Comparison of ENCODE assay signal across 10 cellular contexts in the genomic region with DNA sequence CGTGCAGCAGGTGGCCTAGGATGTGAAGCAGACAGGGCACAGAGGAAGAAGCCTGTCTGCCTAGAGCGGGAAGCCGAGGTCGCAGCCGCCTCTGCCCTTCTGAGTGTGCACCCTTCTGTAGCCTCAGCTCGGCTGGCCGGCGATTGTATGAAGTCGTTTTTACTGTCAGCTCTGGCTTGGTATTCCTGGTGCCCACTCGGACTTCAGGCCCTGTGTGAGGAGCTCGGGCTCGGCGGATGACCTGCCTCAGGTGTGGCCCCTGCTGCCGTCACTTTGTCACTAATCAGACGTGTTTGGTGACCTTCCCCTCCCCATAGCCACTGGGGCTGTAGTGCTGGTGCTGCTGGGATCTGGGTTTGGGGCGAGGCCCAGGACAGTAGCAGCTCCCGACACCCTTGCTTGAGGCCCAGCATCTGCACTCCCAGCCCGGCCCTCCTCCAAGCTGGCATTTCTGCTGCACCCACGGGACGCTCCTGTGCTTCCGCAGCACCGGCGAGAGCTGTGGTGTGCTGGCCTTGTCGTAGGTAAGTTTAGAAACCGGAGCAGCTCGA. TPM values are rescaled to one million over a fixed set of nuclear protein-coding genes. Genes with fewer than 3 reads are reported as not detected.
DNase-seq lines count a peak whose midpoint lies in the region; ATAC-seq, FAIRE-seq and TF ChIP-seq lines count a peak whose summit lies in the region.
"Had no signal": no experiment of that assay in that cellular context is flagged by ENCODE, and none has a peak within 500 bp of the region (broad histone marks: within the 10 kb centered on the region; RNA-seq: fewer than 3 reads in every experiment).

No MANE protein-coding gene starts in this region.

- H3K9me1 ChIP-seq in K562 (ENCODE audit: control insufficient read depth, insufficient read depth, low read length): no peaks in the 10 kb centered on the region

- ATAC-seq in K562 (no peak), sciatic nerve (peak; percentile 26), omental fat pad (ENCODE audit: low FRiP score) (no peak)

- H3K27me3 ChIP-seq in ACC112 (ENCODE audit: insufficient read depth, low read length) (no peaks in the 10 kb centered on the region), K562 (ENCODE audit: control insufficient read depth in 2 of 2, insufficient read depth in 2 of 2, low read length in 2 of 2) (no peaks in the 10 kb centered on the region), left ventricle myocardium inferior (ENCODE audit: low read depth) (no peaks in the 10 kb centered on the region)

- H3K27ac ChIP-seq in ACC112 (ENCODE audit: low read depth, low read length): peak overlapping the region; percentile 65
- H3K27ac ChIP-seq in K562 (ENCODE audit: extremely low read depth, low read depth, low read length): no peak overlapping the region
- peak overlapping the region; percentile 89 for H3K27ac ChIP-seq in left ventricle myocardium inferior (replicated peaks)

- H2AFZ ChIP-seq in ACC112 (ENCODE audit: low read length, unreplicated experiment) (no peak overlapping the region), K562 (ENCODE audit: low read depth, low read length) (no peak overlapping the region)

- no peak overlapping the region for H3K4me2 ChIP-seq in K562 (ENCODE audit: insufficient read depth, low read length)

- 94% methylated on average over 21 of the region's 26 CpGs for WGBS in K562 (ENCODE audit: insufficient coverage, low coverage, missing lambda C conversion rate)

- BruUV-seq in K562 (replicated peaks; lab: Mats Ljungman, UMichigan): no TSS peak

- peaks cover 21% of the 10 kb centered on the region for H4K20me1 ChIP-seq in K562 (replicated peaks; ENCODE audit: control insufficient read depth, insufficient read depth, low read length)

- DNase-seq in K562 (ENCODE audit: extremely low read depth in 1 of 4, low spot score in 3 of 4) (no peak), left ventricle myocardium inferior (peak; percentile 35), sciatic nerve (ENCODE audit: low spot score) (no peak), omental fat pad (ENCODE audit: low spot score) (no peak), ureter (ENCODE audit: low spot score) (no peak), GM19240 (ENCODE audit: insufficient read length, low spot score) (no peak), NCI-H1694 treated with DMSO at 0.1 percent for 48 hours (lab: John Stamatoyannopoulos, UW) (no peak)
- DNase-seq: activated CD4-positive, alpha-beta T cell treated with anti-CD3 and anti-CD28 coated beads, Interleukin-2, amount 10 ng/mL, durations not matched to agents 7 days and 5 days had no signal

- in situ Hi-C loops in K562 (cut with MboI): loop anchor here (10.0 to 25.0 kb wide), 2 partner anchors 487 to 879 kb away; no protein-coding TSS in a partner anchor

- no peak for FAIRE-seq in K562 (lab: Jason Lieb, UNC)

- no peak for TF ChIP-seq EP300 in K562 (IDR thresholded peaks at IDR 0.05; ENCODE audit: low read length)

- TF ChIP-seq POLR2A in K562 (conservative IDR thresholded peaks at IDR 0.05): no peak

- intact Hi-C loops in K562 (cut with micrococcal nuclease) (no loop called here), left ventricle myocardium inferior (cut with micrococcal nuclease) (no loop called here), sciatic nerve (cut with DNase I) (no loop called here)

- H3K36me3 ChIP-seq in ACC112 (ENCODE audit: insufficient read depth, low read length) (no peaks in the 10 kb centered on the region), K562 (ENCODE audit: control insufficient read depth, insufficient read depth, low read length) (peaks cover 95% of the 10 kb centered on the region), left ventricle myocardium inferior (peaks cover 14% of the 10 kb centered on the region)

- H3K9me3 ChIP-seq in K562 (replicated peaks; ENCODE audit: control insufficient read depth, insufficient read depth, low read depth, low read length) (no peaks in the 10 kb centered on the region), left ventricle myocardium inferior (replicated peaks) (no peaks in the 10 kb centered on the region)

- H3K9ac ChIP-seq in K562 (ENCODE audit: insufficient read depth in 1 of 2, low read depth in 2 of 2, low read length in 2 of 2): no peak overlapping the region; a peak in 1 of 4 replicates

- H3K4me1 ChIP-seq in ACC112 (ENCODE audit: control insufficient read depth, insufficient read depth, low read length, unreplicated experiment) (peaks cover 34% of the 10 kb centered on the region), K562 (replicated peaks in 1 of 2; ENCODE audit: control insufficient read depth in 2 of 2, insufficient read depth in 2 of 2, low read length in 2 of 2) (peaks cover 0 to 35% of the 10 kb centered on the region in 2 experiments; a peak in 1 of 5 replicates), left ventricle myocardium inferior (peaks cover 98% of the 10 kb centered on the region)

- TF ChIP-seq CTCF in K562 (IDR thresholded peaks at IDR 0.05 in 2 of 3, conservative IDR thresholded peaks at IDR 0.05 in 1 of 3; ENCODE audit: insufficient read depth in 2 of 3, low read depth in 1 of 3, low read length in 3 of 3) (no peak), left ventricle myocardium inferior (IDR thresholded peaks at IDR 0.05; ENCODE audit: borderline replicate concordance) (no peak), omental fat pad (IDR thresholded peaks at IDR 0.05) (no peak)

- CTCF ChIA-PET in K562 (lab: Yijun Ruan, JAX; ENCODE audit: low intra/inter-chr PET ratio): no interaction called here

- H3K4me3 ChIP-seq in ACC112 (ENCODE audit: low read depth, low read length) (no peak overlapping the region), K562 (no peak overlapping the region), left ventricle myocardium inferior (peak overlapping the region; percentile 43)

- POLR2A ChIA-PET in K562 (lab: Yijun Ruan, JAX): interaction anchor here (0.6 to 1.3 kb wide), 3 partner anchors 10 to 49 kb away, joined by 3 read pairs; no protein-coding TSS in a partner anchor

- peaks cover 11% of the 10 kb centered on the region for H3K79me2 ChIP-seq in ACC112 (ENCODE audit: control insufficient read depth, insufficient read depth, low read length, unreplicated experiment)
- H3K79me2 ChIP-seq in K562 (ENCODE audit: control insufficient read depth, insufficient read depth, low read length): peaks cover 55% of the 10 kb centered on the region

- no peak for TF ChIP-seq RAD21 in K562 (CRISPR knock-in tag; conservative IDR thresholded peaks at IDR 0.05 in 1 of 2, IDR thresholded peaks at IDR 0.05 in 1 of 2)

TF ChIP-seq in K562, 482 proteins besides CTCF, POLR2A, EP300 and RAD21:
- 0 out of 2 replicates have a peak, but pooled peaks have one; percentile 40 for TF ChIP-seq ZC3H4 (CRISPR knock-in tag; IDR thresholded peaks at IDR 0.05; ENCODE audit: borderline replicate concordance)
- no peak for TF ChIP-seq GTF2A2 (tag; IDR thresholded peaks at IDR 0.05)
- peak; percentile 53; the same call in 1 of the 2 replicates for TF ChIP-seq POLR2G (IDR thresholded peaks at IDR 0.05; ENCODE audit: low read depth, low read length)
TF ChIP-seq in K562: peak in this region for 2.

RNA-seq across cellular contexts. Expression of a gene that starts 18.1 kb away (rescaled TPM):
- 18.9 and 29.0 TPM in 2 replicates for total RNA-seq in K562 (2011; cell fraction: chromatin; rRNA removed; ENCODE audit: low replicate concordance)
- total RNA-seq in K562 (2011; cell fraction: nucleolus; rRNA removed): 22.8 and 25.7 TPM in 2 replicates
- total RNA-seq in K562 (2011; cell fraction: nucleoplasm; rRNA removed): 14.8 and 16.0 TPM in 2 replicates
- total RNA-seq in K562 (2014; rRNA removed) (65.2 and 66.8 TPM in 2 replicates), K562 (2014; rRNA removed; fragmentation: Illumina TruSeq; extraction: Trizol) (11.2 and 14.8 TPM in 2 replicates), K562 (2015; rRNA removed; fragmentation: Illumina TruSeq; extraction: Trizol) (18.5 and 20.3 TPM in 2 replicates), K562 (2021) (71.2 and 75.5 TPM in 2 replicates), left ventricle myocardium inferior (70.7 TPM), sciatic nerve (17.1 TPM), omental fat pad (10 to 100 TPM; 11.9 to 26.2 (median 16.1) TPM), ureter (32.4 TPM)
- polyA plus RNA-seq in K562 (2011; rRNA removed) (13.5 and 16.5 TPM in 2 replicates), K562 (2014; fragmentation: Illumina TruSeq; extraction: Trizol) (8.2 and 18.9 TPM in 2 replicates), K562 (2014; fragmentation: Nextera tagmentation; extraction: Ambion mirVana) (1 to 10 TPM; 1.2 to 1.8 TPM), K562 (2014; rRNA removed) (54.4 and 60.2 TPM in 2 replicates)
- 14.3 and 38.6 TPM in 2 replicates for polyA plus RNA-seq in K562 (2011; cell fraction: cytosol; rRNA removed)
- 10.2 and 19.3 TPM in 2 replicates for polyA plus RNA-seq in K562 (2011; cell fraction: nucleus; rRNA removed)
- 34.2 and 36.9 TPM in 2 replicates for polyA plus RNA-seq in K562 (2012)
- 16.0 and 22.8 TPM in 2 replicates for polyA minus RNA-seq in K562 (2011; rRNA and poly(A)+ RNA removed)
- polyA minus RNA-seq in K562 (2011; cell fraction: cytosol; rRNA and poly(A)+ RNA removed): 25.3 and 31.3 TPM in 2 replicates
- polyA minus RNA-seq in K562 (2011; cell fraction: nucleus; rRNA and poly(A)+ RNA removed): 3.8 and 5.3 TPM in 2 replicates

RNA-seq across cellular contexts. Expression of a gene that starts 37.3 kb away (rescaled TPM):
- total RNA-seq in K562 (2011; cell fraction: chromatin; rRNA removed; ENCODE audit: low replicate concordance): 0.69 and 1.4 TPM in 2 replicates
- total RNA-seq in K562 (2011; cell fraction: nucleolus; rRNA removed): 1.0 and 1.3 TPM in 2 replicates
- 0.23 and 0.29 TPM in 2 replicates for total RNA-seq in K562 (2011; cell fraction: nucleoplasm; rRNA removed)
- total RNA-seq in K562 (2014; rRNA removed): 0.78 and 1.0 TPM in 2 replicates
- total RNA-seq in K562 (2014; rRNA removed; fragmentation: Illumina TruSeq; extraction: Trizol): 0.07 and 0.22 TPM in 2 replicates
- 0.49 and 0.51 TPM in 2 replicates for total RNA-seq in K562 (2015; rRNA removed; fragmentation: Illumina TruSeq; extraction: Trizol)
- 1.2 and 1.3 TPM in 2 replicates for total RNA-seq in K562 (2021)
- polyA plus RNA-seq in K562 (2011; rRNA removed): 0.20 and 1.6 TPM in 2 replicates
- polyA plus RNA-seq in K562 (2011; cell fraction: cytosol; rRNA removed): 0.33 and 1.3 TPM in 2 replicates
- polyA plus RNA-seq in K562 (2011; cell fraction: nucleus; rRNA removed): 2.0 and 3.1 TPM in 2 replicates
- 0.77 and 5.1 TPM in 2 replicates for polyA plus RNA-seq in K562 (2012)
- 0.24 and 0.25 TPM in 2 replicates for polyA plus RNA-seq in K562 (2014; fragmentation: Illumina TruSeq; extraction: Trizol)
- polyA plus RNA-seq in K562 (2014; fragmentation: Nextera tagmentation; extraction: Ambion mirVana): not detected
- polyA plus RNA-seq in K562 (2014; rRNA removed): 0.57 and 0.60 TPM in 2 replicates
- 0.04 and 0.57 TPM in 2 replicates for polyA minus RNA-seq in K562 (2011; rRNA and poly(A)+ RNA removed)
- 1.0 and 4.8 TPM in 2 replicates for polyA minus RNA-seq in K562 (2011; cell fraction: cytosol; rRNA and poly(A)+ RNA removed)
- 0.27 and 1.8 TPM in 2 replicates for polyA minus RNA-seq in K562 (2011; cell fraction: nucleus; rRNA and poly(A)+ RNA removed)
- 18.6 TPM for total RNA-seq in left ventricle myocardium inferior
- 56.7 TPM for total RNA-seq in sciatic nerve
- total RNA-seq in omental fat pad: 100 to 1,000 TPM in 3 of 4 donors, 10 to 100 TPM in 1; 98.5 to 581 (median 217) TPM
- 35.7 TPM for total RNA-seq in ureter
- total RNA-seq: HT-29 had no signal
